Comparison of ENCODE assay signal across 8 cellular contexts in genomic region chr2:164840458-164840929, GRCh38. TPM values are rescaled to one million over a fixed set of nuclear protein-coding genes. Genes with fewer than 3 reads are reported as not detected.
A peak's percentile ranks its signal among the peaks of the same experiment; 100 is the strongest.
DNase-seq lines count a peak whose midpoint lies in the region; ATAC-seq, FAIRE-seq and TF ChIP-seq lines count a peak whose summit lies in the region.

No MANE protein-coding gene starts in this region.

- no peak for ATAC-seq in HG03108 (IDR thresholded peaks at IDR 0.05; ENCODE audit: unreplicated experiment)

- no peaks in the 10 kb centered on the region for H3K79me2 ChIP-seq in Karpas-422 (ENCODE audit: low read length)

- no peaks in the 10 kb centered on the region for H3K9me3 Mint-ChIP-seq in brain

- WGBS in spleen, 5 donors, result 0 to 3% (median 2%) methylated on average over 12 of the region's 12 CpGs

- no peak for TF ChIP-seq CTCF in brain (conservative IDR thresholded peaks at IDR 0.05)
- no peak for TF ChIP-seq CTCF in kidney (IDR thresholded peaks at IDR 0.05; ENCODE audit: borderline replicate concordance, extremely low read depth, insufficient read depth)
- TF ChIP-seq CTCF in spleen (IDR thresholded peaks at IDR 0.05 in 8 of 11, conservative IDR thresholded peaks at IDR 0.05 in 3 of 11), result no peak

- H3K4me1 ChIP-seq in kidney (ENCODE audit: control insufficient read depth in 1 of 2, insufficient read depth in 1 of 2, low read depth in 1 of 2, low read length in 2 of 2) (peaks cover 0 to 4% of the 10 kb centered on the region in 2 donors), spleen (peaks cover 0 to 63% (median 19%) of the 10 kb centered on the region in 6 donors), Karpas-422 (ENCODE audit: low read length) (peaks cover 9% of the 10 kb centered on the region)

- H3K4me1 Mint-ChIP-seq in brain, result peaks cover 19% of the 10 kb centered on the region

- H3K4me3 ChIP-seq in kidney (ENCODE audit: low read length in 2 of 2), result peak overlapping the region; percentile 68 to 82
- peak overlapping the region; percentile 58 to 86 (median 64) for H3K4me3 ChIP-seq in spleen
- no peak overlapping the region for H3K4me3 ChIP-seq in Karpas-422 (ENCODE audit: low read length)

- H2AFZ ChIP-seq in Karpas-422 (ENCODE audit: low read length), result no peak overlapping the region

- DNase-seq in EL (peak; percentile 11), NCI-H2107 (lab: John Stamatoyannopoulos, UW) (peak; percentile 13), kidney (peak; percentile 91), spleen (peak; percentile 93), Karpas-422 (no peak), NOMO-1 (lab: John Stamatoyannopoulos, UW; ENCODE audit: unreplicated experiment in 2 of 2) (no peak)

- H3K36me3 Mint-ChIP-seq in brain, result no peaks in the 10 kb centered on the region

- no peaks in the 10 kb centered on the region for H3K9me2 ChIP-seq in Karpas-422 (replicated peaks; ENCODE audit: insufficient read depth, low read length)

- H4K20me1 ChIP-seq in Karpas-422 (ENCODE audit: insufficient read depth, low read depth, low read length), result no peaks in the 10 kb centered on the region

- peak overlapping the region; percentile 85 to 93 (median 90) for H3K4me3 Mint-ChIP-seq in brain

- H3K36me3 ChIP-seq in kidney (ENCODE audit: control insufficient read depth in 1 of 2, insufficient read depth in 2 of 2, low read length in 2 of 2) (no peaks in the 10 kb centered on the region), spleen (no peaks in the 10 kb centered on the region), Karpas-422 (ENCODE audit: insufficient read depth, low read length) (no peaks in the 10 kb centered on the region)

- no peak for FAIRE-seq in kidney (lab: Jason Lieb, UNC)

- no peaks in the 10 kb centered on the region for H3K9me3 ChIP-seq in kidney (ENCODE audit: control insufficient read depth in 1 of 2, low read length in 2 of 2)
- no peaks in the 10 kb centered on the region for H3K9me3 ChIP-seq in spleen
- H3K9me3 ChIP-seq in Karpas-422 (ENCODE audit: low read length), result no peaks in the 10 kb centered on the region

- H3K9ac ChIP-seq in kidney (ENCODE audit: low read length in 2 of 2), result peak overlapping the region; percentile 83 to 92
- H3K9ac ChIP-seq in Karpas-422 (ENCODE audit: low read length), result no peak overlapping the region

- H3K27ac ChIP-seq in kidney (ENCODE audit: low read depth in 2 of 2, low read length in 2 of 2) (peak overlapping the region; percentile 97 to 98), spleen (peak overlapping the region; percentile 71 to 93 (median 89)), Karpas-422 (ENCODE audit: low read length) (no peak overlapping the region)

- H3K27me3 ChIP-seq in spleen (replicated peaks in 1 of 7) (peaks cover 0 to 20% (median 6%) of the 10 kb centered on the region in 7 donors), Karpas-422 (ENCODE audit: low read length) (peaks cover 6% of the 10 kb centered on the region)

- peak in 1 of 3 donors; percentile 27 for TF ChIP-seq POLR2A in spleen (IDR thresholded peaks at IDR 0.05)

- H3K27ac Mint-ChIP-seq in brain, result peak overlapping the region; percentile 30 to 93 (median 80)

- no peak overlapping the region for H3K4me2 ChIP-seq in Karpas-422 (ENCODE audit: low read depth, low read length, poor library complexity, severe bottlenecking)

- intact Hi-C loops in kidney (cut with DNase I), result no loop called here
- intact Hi-C loops in spleen (cut with DNase I; ENCODE audit: low total_unique reads), result no loop called here

- peaks cover 10% of the 10 kb centered on the region for H3K27me3 Mint-ChIP-seq in brain

RNA-seq across cellular contexts. Expression of gene COBLL1, which starts 1.1 kb away (rescaled TPM):
- polyA plus RNA-seq in brain (ENCODE audit: insufficient read depth, low read depth, low replicate concordance) (4.3 TPM), kidney (ENCODE audit: insufficient read depth, low read depth, low replicate concordance) (39.7 TPM), spleen (10 to 100 TPM in 2 of 3 donors, 1 to 10 TPM in 1; 6.4 to 13.5 (median 12.8) TPM)
- total RNA-seq in kidney (205 TPM), spleen (10 to 100 TPM; 41.4 to 86.8 (median 58.1) TPM)
- total RNA-seq in Karpas-422 (2014; rRNA removed; shearing (Covaris generic); ENCODE audit: low replicate concordance), result 0.04 TPM in 1 of 2 replicates, not detected in the other

Comparison
In these comparisons a context has a peak if more than half of its experiments do, and no peak if none do; other contexts are left out.
1. DNase-seq: peak in EL (single experiment), NCI-H2107 (single experiment), kidney (single experiment) and spleen (single experiment); none in Karpas-422 (single experiment) and NOMO-1 (0 of 2).
2. RNA of gene COBLL1, which starts 1.1 kb away (total RNA-seq): 205 TPM in kidney (single experiment) and 41.4 to 86.8 TPM in spleen; 0.04 TPM in Karpas-422; every median in the first group is over 10 times any median in the second.